13 cellular contexts compared by ENCODE assay signal in the genomic region with DNA sequence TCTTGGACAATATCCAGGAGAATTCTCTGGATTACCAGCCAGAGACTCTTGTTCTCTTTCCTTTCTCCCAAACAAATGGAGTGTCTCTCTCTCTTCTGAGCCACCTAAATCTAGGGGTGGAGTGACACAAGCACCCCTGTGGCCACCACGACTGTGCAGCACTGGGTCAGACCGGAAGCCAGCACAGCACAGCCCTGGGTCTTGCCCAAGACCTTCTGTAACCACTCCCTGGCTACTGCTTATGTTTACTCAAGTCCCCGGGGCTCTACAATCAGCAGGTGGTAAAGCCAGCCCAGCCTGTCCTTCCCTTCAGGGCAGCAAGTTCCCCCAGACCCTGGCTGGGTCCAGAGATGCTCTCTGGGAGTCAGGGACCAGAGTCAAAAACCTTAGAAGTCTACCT.
"Had no signal": no experiment of that assay in that cellular context is flagged by ENCODE, and none has a peak within 500 bp of the region (broad histone marks: within the 10 kb centered on the region; RNA-seq: fewer than 3 reads in every experiment).

No MANE protein-coding gene starts in this region.

- H3K27me3 ChIP-seq: brain microvascular endothelial cell, foreskin keratinocyte, uterus had no signal

- H3K36me3 ChIP-seq: brain microvascular endothelial cell, prostate gland, uterus had no signal

- H3K27ac ChIP-seq: brain microvascular endothelial cell, foreskin keratinocyte, prostate gland, uterus had no signal

- H3K9me3 ChIP-seq: prostate gland, uterus had no signal

- ATAC-seq: foreskin keratinocyte; sciatic nerve; stimulated activated effector memory CD8-positive, alpha-beta T cell treated with anti-CD3 and anti-CD28 coated beads, Interleukin-12 subunit alpha, Interleukin-12 subunit beta, amount 100 ng/mL, for 72 hours had no signal

- H3K4me1 ChIP-seq: foreskin keratinocyte, prostate gland, uterus had no signal

- DNase-seq: activated naive CD4-positive, alpha-beta T cell; activated naive CD8-positive, alpha-beta T cell treated with anti-CD3 and anti-CD28 coated beads, Interleukin-2, amount 10 ng/mL, durations not matched to agents 7 days and 5 days; brain microvascular endothelial cell; effector CD8-positive, alpha-beta T cell; foreskin keratinocyte; kidney glomerular epithelial cell; nephron progenitor cell; occipital lobe; stimulated activated CD4-positive, alpha-beta T cell treated with anti-CD3 and anti-CD28 coated beads, Interleukin-1b, Interleukin-23, amount 100 ng/mL, for 48 hours; uterus had no signal

- H3K4me3 ChIP-seq: prostate gland, uterus had no signal
